Comparison of ENCODE assay signal across 17 cellular contexts in the genomic region with DNA sequence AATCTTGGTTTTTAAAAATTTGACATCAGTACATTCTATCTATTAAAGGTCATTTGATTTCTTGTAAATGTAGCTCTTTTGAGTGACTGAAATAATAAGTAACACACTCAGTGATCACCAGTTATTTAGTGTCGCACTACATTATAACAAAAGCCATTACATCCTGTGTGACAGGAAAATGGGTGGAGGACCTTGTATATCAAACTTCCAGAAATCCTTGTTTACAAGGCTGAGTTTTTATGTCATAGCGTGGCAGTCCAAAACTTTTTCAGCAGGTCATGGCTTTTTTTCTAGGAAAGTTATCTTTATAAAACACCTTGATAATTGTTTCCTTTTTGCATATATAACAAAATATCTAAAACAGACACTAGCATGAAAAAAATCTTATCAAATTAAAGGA.
"Had no signal": no experiment of that assay in that cellular context is flagged by ENCODE, and none has a peak within 500 bp of the region (broad histone marks: within the 10 kb centered on the region; RNA-seq: fewer than 3 reads in every experiment).

No MANE protein-coding gene starts in this region.

- H3K27me3 ChIP-seq: colonic mucosa, hepatocyte had no signal

- H3K4me3 Mint-ChIP-seq: activated B cell treated with CpG ODN at 0.5 μM for 24 hours; activated CD4-positive, alpha-beta memory T cell treated with anti-CD3 and anti-CD28 coated beads for 36 hours; activated CD4-positive, alpha-beta T cell treated with anti-CD3 and anti-CD28 coated beads for 36 hours; activated naive CD4-positive, alpha-beta T cell treated with anti-CD3 and anti-CD28 coated beads for 36 hours; neural crest cell had no signal

- H3K4me1 ChIP-seq: colonic mucosa had no signal

- H3K79me2 ChIP-seq: hepatocyte had no signal

- H3K4me3 ChIP-seq: colonic mucosa, hepatocyte had no signal

- H3K4me2 ChIP-seq: hepatocyte had no signal

- H3K9me3 ChIP-seq: colonic mucosa had no signal

- DNase-seq: activated B cell treated with CpG ODN at 0.5 μM for 24 hours; activated CD4-positive, alpha-beta memory T cell treated with anti-CD3 and anti-CD28 coated beads for 36 hours; activated CD4-positive, alpha-beta T cell treated with anti-CD3 and anti-CD28 coated beads for 36 hours; activated effector memory CD4-positive, alpha-beta T cell treated with Interleukin-2 at 50 U/mL for 16 hours; activated naive CD4-positive, alpha-beta T cell treated with anti-CD3 and anti-CD28 coated beads for 36 hours; activated naive CD8-positive, alpha-beta T cell treated with anti-CD3 and anti-CD28 coated beads, Interleukin-2, amount 10 ng/mL, durations not matched to agents 7 days and 5 days; activated T-cell treated with anti-CD3 and anti-CD28 coated beads, Interleukin-2, amount 50 U/mL, for 72 hours; amniotic stem cell; colonic mucosa; immature natural killer cell; stimulated activated CD4-positive, alpha-beta T cell treated with anti-CD3 and anti-CD28 coated beads, Interleukin-12 subunit alpha, Interleukin-12 subunit beta, amount 100 ng/mL, for 4 hours; stimulated activated CD4-positive, alpha-beta T cell treated with anti-CD3 and anti-CD28 coated beads, Interleukin-4, amount 100 ng/mL, for 4 hours; stimulated activated naive CD8-positive, alpha-beta T cell treated with anti-CD3 and anti-CD28 coated beads, Interleukin-15, Interleukin-2, amounts not matched to agents 100 U/mL and 50 U/mL, for 24 hours; T-helper 1 cell; T-helper 9 cell had no signal

- H3K36me3 ChIP-seq: colonic mucosa had no signal

- H3K27ac Mint-ChIP-seq: activated B cell treated with CpG ODN at 0.5 μM for 24 hours; activated CD4-positive, alpha-beta memory T cell treated with anti-CD3 and anti-CD28 coated beads for 36 hours; activated CD4-positive, alpha-beta T cell treated with anti-CD3 and anti-CD28 coated beads for 36 hours; activated naive CD4-positive, alpha-beta T cell treated with anti-CD3 and anti-CD28 coated beads for 36 hours; activated T-cell treated with anti-CD3 and anti-CD28 coated beads, Interleukin-2, amount 50 U/mL, for 72 hours had no signal

- H3K27ac ChIP-seq: colonic mucosa, hepatocyte had no signal

- H3K36me3 Mint-ChIP-seq: activated CD4-positive, alpha-beta memory T cell treated with anti-CD3 and anti-CD28 coated beads for 36 hours had no signal

- H3K27me3 Mint-ChIP-seq: activated CD4-positive, alpha-beta memory T cell treated with anti-CD3 and anti-CD28 coated beads for 36 hours; activated naive CD8-positive, alpha-beta T cell treated with anti-CD3 and anti-CD28 coated beads, Interleukin-2, amount 10 ng/mL, durations not matched to agents 7 days and 5 days had no signal

- H2AFZ ChIP-seq: hepatocyte had no signal

- ATAC-seq: activated CD4-positive, alpha-beta T cell treated with anti-CD3 and anti-CD28 coated beads for 36 hours; activated T-cell treated with anti-CD3 and anti-CD28 coated beads, Interleukin-2, amount 50 U/mL, for 72 hours; stimulated activated naive CD8-positive, alpha-beta T cell treated with anti-CD3 and anti-CD28 coated beads, Interleukin-15, Interleukin-2, amounts not matched to agents 100 U/mL and 50 U/mL, for 24 hours had no signal
